ENCODE assay signal across 12 cellular contexts in genomic region chr19:3683866-3684816, GRCh38. TPM values are rescaled to one million over a fixed set of nuclear protein-coding genes. Genes with fewer than 3 reads are reported as not detected.
A peak's percentile ranks its signal among the peaks of the same experiment; 100 is the strongest.
DNase-seq lines count a peak whose midpoint lies in the region; ATAC-seq, FAIRE-seq and TF ChIP-seq lines count a peak whose summit lies in the region.
"Had no signal": no experiment of that assay in that cellular context is flagged by ENCODE, and none has a peak within 500 bp of the region (broad histone marks: within the 10 kb centered on the region; RNA-seq: fewer than 3 reads in every experiment).

No MANE protein-coding gene starts in this region.

- H3K4me1 ChIP-seq in colonic mucosa (no peaks in the 10 kb centered on the region), mucosa of descending colon (ENCODE audit: low read depth) (peaks cover 9% of the 10 kb centered on the region)

- ATAC-seq in mucosa of descending colon, result no peak

- H3K27me3 ChIP-seq in colonic mucosa, result no peaks in the 10 kb centered on the region

- no peak overlapping the region for H3K27ac ChIP-seq in colonic mucosa

- peak; percentile 97 for FAIRE-seq in GM12892 (lab: Jason Lieb, UNC)

- TF ChIP-seq POLR2A in GM12892 (IDR thresholded peaks at IDR 0.05; ENCODE audit: low read depth, low read length), result peak; percentile 41; the same call in 1 of the 2 replicates

- no peak overlapping the region for H3K9ac ChIP-seq in colonic mucosa (ENCODE audit: low read depth in 2 of 2, low read length in 2 of 2)

- H3K4me3 ChIP-seq in skeletal muscle cell (ENCODE audit: low read depth, low read length) (no peak overlapping the region), colonic mucosa (no peak overlapping the region), mucosa of descending colon (no peak overlapping the region)

- H3K36me3 ChIP-seq in colonic mucosa, result no peaks in the 10 kb centered on the region
- H3K36me3 ChIP-seq in mucosa of descending colon (ENCODE audit: low read depth), result no peaks in the 10 kb centered on the region

- DNase-seq in GM12892 (ENCODE audit: insufficient read length) (peak; percentile 70), NCI-H69 (lab: John Stamatoyannopoulos, UW) (peak; percentile 74), germinal center (ENCODE audit: low spot score) (peak; percentile 67), skeletal muscle cell (ENCODE audit: low read depth) (peak; percentile 22), colonic mucosa (no peak), HCEC 1CT (no peak), mucosa of descending colon (no peak)
- DNase-seq in activated CD4-positive, alpha-beta T cell treated with anti-CD3 and anti-CD28 coated beads for 48 hours, result no peak
- DNase-seq: activated effector memory CD4-positive, alpha-beta T cell treated with anti-CD3 and anti-CD28 coated beads, Interleukin-2, amount 50 U/mL, for 16 hours; DND-41; NCI-H446 treated with DMSO at 0.1 percent for 48 hours; T-helper 2 cell had no signal

- intact Hi-C loops in colonic mucosa (cut with DNase I), result no loop called here
- intact Hi-C loops in mucosa of descending colon (cut with DNase I, micrococcal nuclease), result no loop called here

- H3K9me3 ChIP-seq in colonic mucosa (no peaks in the 10 kb centered on the region), mucosa of descending colon (no peaks in the 10 kb centered on the region)

- no peak for TF ChIP-seq CTCF in colonic mucosa (IDR thresholded peaks at IDR 0.05)
- no peak for TF ChIP-seq CTCF in mucosa of descending colon (IDR thresholded peaks at IDR 0.05)

RNA-seq across cellular contexts. Expression of gene PIP5K1C, which starts 16.1 kb away (rescaled TPM):
- polyA plus RNA-seq in GM12892 (2012; ENCODE audit: missing spikeins), result 6.3 TPM
- total RNA-seq in colonic mucosa, result 10 to 100 TPM; 22.8 to 31.2 TPM
- total RNA-seq in mucosa of descending colon, result 10 to 100 TPM; 23.1 to 95.2 (median 23.2) TPM

RNA-seq across cellular contexts. Expression of gene TJP3, which starts 24.0 kb away (rescaled TPM):
- not detected for polyA plus RNA-seq in GM12892 (2012; ENCODE audit: missing spikeins)
- total RNA-seq in colonic mucosa (100 to 1,000 TPM; 268 to 296 TPM), mucosa of descending colon (100 to 1,000 TPM; 167 to 357 (median 285) TPM)

RNA-seq across cellular contexts. Expression of gene CACTIN, which starts 57.6 kb away (rescaled TPM):
- polyA plus RNA-seq in GM12892 (2012; ENCODE audit: missing spikeins), result 7.5 TPM
- 10 to 100 TPM; 12.0 to 35.1 TPM for total RNA-seq in colonic mucosa
- 10 to 100 TPM; 22.4 to 26.8 (median 22.6) TPM for total RNA-seq in mucosa of descending colon

Comparison
In these comparisons a context has a peak if more than half of its experiments do, and no peak if none do; other contexts are left out.
1. DNase-seq: peak in GM12892 (single experiment), NCI-H69 (single experiment), germinal center (single experiment) and skeletal muscle cell (single experiment); none in colonic mucosa (single experiment), HCEC 1CT (single experiment), mucosa of descending colon (0 of 3) and activated CD4-positive, alpha-beta T cell treated with anti-CD3 and anti-CD28 coated beads for 48 hours (single experiment).